8 cellular contexts compared by ENCODE assay signal in genomic region chr2:203327918-203328734, GRCh38. TPM values are rescaled to one million over a fixed set of nuclear protein-coding genes. Genes with fewer than 3 reads are reported as not detected.
A peak's percentile ranks its signal among the peaks of the same experiment; 100 is the strongest.
DNase-seq lines count a peak whose midpoint lies in the region; ATAC-seq and TF ChIP-seq lines count a peak whose summit lies in the region.

Gene ABI2, plus strand, starts transcription at chr2:203328394. Its CDS starts 121 bp downstream, at chr2:203328515.

- H3K4me3 Mint-ChIP-seq in activated naive CD4-positive, alpha-beta T cell treated with anti-CD3 and anti-CD28 coated beads, Interleukin-2, amount 10 ng/mL, durations not matched to agents 7 days and 5 days = peak within 1 kb of the TSS; percentile 89

- peaks cover 32% of the 10 kb centered on the region for H3F3A ChIP-seq in GM23248 (ENCODE audit: insufficient read depth)

- no peak for TF ChIP-seq CTCF in DND-41 (IDR thresholded peaks at IDR 0.05; ENCODE audit: borderline replicate concordance, extremely low read depth, low read length, poor library complexity, severe bottlenecking)
- TF ChIP-seq CTCF in neutrophil (IDR thresholded peaks at IDR 0.05) = no peak
- TF ChIP-seq CTCF in subcutaneous adipose tissue (IDR thresholded peaks at IDR 0.05; ENCODE audit: low read depth) = no peak

- H3K4me2 ChIP-seq in DND-41 (ENCODE audit: insufficient read depth, low read length) = peak within 1 kb of the TSS; percentile 64
- peak within 1 kb of the TSS; percentile 93 for H3K4me2 ChIP-seq in GM23248 (ENCODE audit: unreplicated experiment)

- H3K9ac ChIP-seq in DND-41 (ENCODE audit: low read depth, low read length) (peak within 1 kb of the TSS; percentile 90), GM23248 (peak within 1 kb of the TSS; percentile 87)

- H3K4me3 ChIP-seq in DND-41 (ENCODE audit: low read depth in 1 of 2, low read length in 2 of 2) (peak within 1 kb of the TSS; percentile 82 to 99), GM23248 (peak within 1 kb of the TSS; percentile 100), neutrophil (ENCODE audit: low read depth in 1 of 2, low read length in 1 of 2) (peak within 1 kb of the TSS; percentile 64 to 74)

- DNase-seq in DND-41 (peak; percentile 89), GM23248 (peak; percentile 85), LoVo (ENCODE audit: low spot score) (peak; percentile 79), SK-N-DZ (ENCODE audit: low spot score) (peak; percentile 96), germinal center (ENCODE audit: low spot score) (peak; percentile 76)
- peak; percentile 70 for DNase-seq in activated naive CD4-positive, alpha-beta T cell treated with anti-CD3 and anti-CD28 coated beads, Interleukin-2, amount 10 ng/mL, durations not matched to agents 7 days and 5 days

- no peaks in the 10 kb centered on the region for H3K27me3 ChIP-seq in DND-41 (ENCODE audit: insufficient read depth, low read length, poor library complexity)
- H3K27me3 ChIP-seq in GM23248 (replicated peaks; ENCODE audit: insufficient read depth) = no peaks in the 10 kb centered on the region
- peaks cover 54% of the 10 kb centered on the region for H3K27me3 ChIP-seq in neutrophil

- H3K9me3 ChIP-seq in DND-41 (ENCODE audit: insufficient read depth, low read length, severe bottlenecking) (no peaks in the 10 kb centered on the region), GM23248 (ENCODE audit: low read depth) (no peaks in the 10 kb centered on the region), neutrophil (no peaks in the 10 kb centered on the region)

- H3K27ac ChIP-seq in DND-41 (ENCODE audit: low read length) (peak within 1 kb of the TSS; percentile 84), GM23248 (peak within 1 kb of the TSS; percentile 71), neutrophil (no peak within 1 kb of the TSS)

- peaks cover 3% of the 10 kb centered on the region for H3K36me3 Mint-ChIP-seq in activated naive CD4-positive, alpha-beta T cell treated with anti-CD3 and anti-CD28 coated beads, Interleukin-2, amount 10 ng/mL, durations not matched to agents 7 days and 5 days

- peaks cover 3% of the 10 kb centered on the region for H3K27me3 Mint-ChIP-seq in activated naive CD4-positive, alpha-beta T cell treated with anti-CD3 and anti-CD28 coated beads, Interleukin-2, amount 10 ng/mL, durations not matched to agents 7 days and 5 days

- H3K36me3 ChIP-seq in DND-41 (ENCODE audit: insufficient read depth, low read length) (no peaks in the 10 kb centered on the region), GM23248 (ENCODE audit: low read depth) (no peaks in the 10 kb centered on the region), neutrophil (no peaks in the 10 kb centered on the region)

- H3K9me2 ChIP-seq in GM23248 (ENCODE audit: insufficient read depth) = no peaks in the 10 kb centered on the region

- no peaks in the 10 kb centered on the region for H3K9me3 Mint-ChIP-seq in activated naive CD4-positive, alpha-beta T cell treated with anti-CD3 and anti-CD28 coated beads, Interleukin-2, amount 10 ng/mL, durations not matched to agents 7 days and 5 days

- H2AFZ ChIP-seq in DND-41 (ENCODE audit: low read depth, low read length) (peak within 1 kb of the TSS; percentile 93), GM23248 (peak within 1 kb of the TSS; percentile 84)

- CTCF ChIA-PET in activated naive CD4-positive, alpha-beta T cell treated with anti-CD3 and anti-CD28 coated beads, Interleukin-2, amount 10 ng/mL, durations not matched to agents 7 days and 5 days (lab: Charles Lee) = interaction anchor here (0.7 kb wide), 1 partner anchor 12 kb away, joined by 3 read pairs; no protein-coding TSS in a partner anchor

- peak; percentile 81 for ATAC-seq in DND-41 (ENCODE audit: insufficient read depth, low read depth)

- H3K79me2 ChIP-seq in DND-41 (ENCODE audit: insufficient read depth, low read length) (peaks cover 49% of the 10 kb centered on the region), GM23248 (ENCODE audit: insufficient read depth) (peaks cover 49% of the 10 kb centered on the region)

- WGBS in GM23248 (ENCODE audit: low coverage in 1 of 2, low lambda C conversion rate in 2 of 2, missing lambda C conversion rate in 2 of 2), 2 experiments = 1 to 2% methylated on average over 48 to 76 of the region's 97 CpGs

- H4K20me1 ChIP-seq in DND-41 (ENCODE audit: insufficient read depth, low read length) (peaks cover 6% of the 10 kb centered on the region; the same call in 1 of the 2 replicates), GM23248 (ENCODE audit: insufficient read depth) (no peaks in the 10 kb centered on the region)

- in situ Hi-C loops in GM23248 (cut with MboI) = no loop called here

- peak within 1 kb of the TSS; percentile 21 for H3K27ac Mint-ChIP-seq in activated naive CD4-positive, alpha-beta T cell treated with anti-CD3 and anti-CD28 coated beads, Interleukin-2, amount 10 ng/mL, durations not matched to agents 7 days and 5 days

- H3K4me1 ChIP-seq in DND-41 (ENCODE audit: insufficient read depth, low read length) (peaks cover 34% of the 10 kb centered on the region), GM23248 (ENCODE audit: insufficient read depth) (peaks cover 22% of the 10 kb centered on the region), neutrophil (ENCODE audit: control insufficient read depth in 1 of 2, insufficient read depth in 1 of 2, low read depth in 1 of 2, low read length in 1 of 2) (peaks cover 7 to 15% of the 10 kb centered on the region in 2 experiments)

- H3K4me1 Mint-ChIP-seq in activated naive CD4-positive, alpha-beta T cell treated with anti-CD3 and anti-CD28 coated beads, Interleukin-2, amount 10 ng/mL, durations not matched to agents 7 days and 5 days = peaks cover 28% of the 10 kb centered on the region

RNA-seq across cellular contexts. Expression of gene ABI2, which starts in this region (rescaled TPM):
- 28.0 and 30.1 TPM in 2 replicates for total RNA-seq in GM23248 (2014; rRNA removed; shearing (Covaris generic))
- polyA plus RNA-seq in GM23248 (2016; fragmentation: Nextera tagmentation; extraction: Ambion mirVana) = 82.8 and 88.3 TPM in 2 replicates
- polyA plus RNA-seq in SK-N-DZ (2014; cell fraction: cytosol; rRNA removed) = 68.4 and 77.9 TPM in 2 replicates
- polyA plus RNA-seq in SK-N-DZ (2014; cell fraction: nucleus; rRNA removed) = 45.3 and 49.1 TPM in 2 replicates
- 10 to 100 TPM; 11.1 to 25.7 (median 12.9) TPM for total RNA-seq in subcutaneous adipose tissue
